In genomic region chr4:37429906-37430305, GRCh38 we compare ENCODE assay signal across 16 cellular contexts.
DNase-seq lines count a peak whose midpoint lies in the region; TF ChIP-seq lines count a peak whose summit lies in the region.
"Had no signal": no experiment of that assay in that cellular context is flagged by ENCODE, and none has a peak within 500 bp of the region (broad histone marks: within the 10 kb centered on the region; RNA-seq: fewer than 3 reads in every experiment).

No MANE protein-coding gene starts in this region.

- H2AFZ ChIP-seq in Karpas-422 (ENCODE audit: low read length) (no peak overlapping the region), hepatocyte (no peak overlapping the region)
- H2AFZ ChIP-seq: GM23248 had no signal

- TF ChIP-seq CTCF in 22Rv1 (IDR thresholded peaks at IDR 0.05), result no peak
- TF ChIP-seq CTCF in hepatocyte (IDR thresholded peaks at IDR 0.05; ENCODE audit: poor library complexity), result no peak
- no peak for TF ChIP-seq CTCF in transverse colon (IDR thresholded peaks at IDR 0.05)

- H3K27me3 ChIP-seq in Karpas-422 (ENCODE audit: low read length) (no peaks in the 10 kb centered on the region), hepatocyte (no peaks in the 10 kb centered on the region), transverse colon (no peaks in the 10 kb centered on the region), SJCRH30 (no peaks in the 10 kb centered on the region)

- H3K36me3 ChIP-seq in Karpas-422 (ENCODE audit: insufficient read depth, low read length), result no peaks in the 10 kb centered on the region
- H3K36me3 ChIP-seq in hepatocyte (replicated peaks; ENCODE audit: insufficient read depth, low read depth), result no peaks in the 10 kb centered on the region
- no peaks in the 10 kb centered on the region for H3K36me3 ChIP-seq in transverse colon
- H3K36me3 ChIP-seq in SJCRH30, result no peaks in the 10 kb centered on the region

- in situ Hi-C loops in transverse colon (cut with MboI; ENCODE audit: low pct_ligation_motif_present in 1 of 4, low pct_unique_long_range_greater_than_20kb in 1 of 4, low sequenced_read_pairs in 3 of 4), result no loop called here

- H3K9ac ChIP-seq in Karpas-422 (ENCODE audit: low read length), result no peak overlapping the region
- H3K9ac ChIP-seq: GM23248 had no signal

- H3K9me2 ChIP-seq in Karpas-422 (replicated peaks; ENCODE audit: insufficient read depth, low read length) (no peaks in the 10 kb centered on the region), hepatocyte (replicated peaks; ENCODE audit: insufficient read depth) (no peaks in the 10 kb centered on the region)

- TF ChIP-seq EP300 in transverse colon (IDR thresholded peaks at IDR 0.05; ENCODE audit: low read depth), result no peak

- no peaks in the 10 kb centered on the region for H3K9me3 ChIP-seq in Karpas-422 (ENCODE audit: low read length)
- no peaks in the 10 kb centered on the region for H3K9me3 ChIP-seq in hepatocyte (ENCODE audit: low read depth)
- no peaks in the 10 kb centered on the region for H3K9me3 ChIP-seq in transverse colon
- H3K9me3 ChIP-seq in SJCRH30 (replicated peaks), result no peaks in the 10 kb centered on the region

- peak overlapping the region; percentile 85 for H3K27ac ChIP-seq in 22Rv1
- H3K27ac ChIP-seq in Karpas-422 (ENCODE audit: low read length), result no peak overlapping the region
- H3K27ac ChIP-seq in hepatocyte, result peak overlapping the region; percentile 92
- peak overlapping the region; percentile 77 to 84 (median 81) for H3K27ac ChIP-seq in transverse colon
- H3K27ac ChIP-seq in SJCRH30, result no peak overlapping the region
- H3K27ac ChIP-seq: GM23248 had no signal

- H3K79me2 ChIP-seq in Karpas-422 (ENCODE audit: low read length), result no peaks in the 10 kb centered on the region
- no peaks in the 10 kb centered on the region for H3K79me2 ChIP-seq in hepatocyte

- H3K4me3 ChIP-seq in Karpas-422 (ENCODE audit: low read length), result no peak overlapping the region
- no peak overlapping the region for H3K4me3 ChIP-seq in hepatocyte
- no peak overlapping the region for H3K4me3 ChIP-seq in transverse colon
- H3K4me3 ChIP-seq in SJCRH30, result no peak overlapping the region
- H3K4me3 ChIP-seq: GM23248 had no signal

- DNase-seq in Karpas-422, result peak; percentile 11
- DNase-seq in hepatocyte (ENCODE audit: low spot score), result no peak
- no peak for DNase-seq in transverse colon
- DNase-seq in SJCRH30, result no peak
- DNase-seq in NCI-H146 treated with DMSO at 0.1 percent for 48 hours (lab: John Stamatoyannopoulos, UW; ENCODE audit: unreplicated experiment), result no peak
- DNase-seq in NCI-H2081 treated with DMSO at 0.1 percent for 48 hours (lab: John Stamatoyannopoulos, UW), result no peak
- DNase-seq: C1 segment of cervical spinal cord; Calu3; CD4-positive, alpha-beta T cell; DMS 273 treated with DMSO at 0.1 percent for 48 hours; DMS79 treated with DMSO at 0.1 percent for 48 hours; EL; GM23248; IMR-90; KBM-7 had no signal

- intact Hi-C loops in transverse colon (cut with DNase I; ENCODE audit: low total_unique reads), result no loop called here

- H4K20me1 ChIP-seq in Karpas-422 (ENCODE audit: insufficient read depth, low read depth, low read length), result no peaks in the 10 kb centered on the region
- no peaks in the 10 kb centered on the region for H4K20me1 ChIP-seq in hepatocyte (ENCODE audit: insufficient read depth, poor library complexity, severe bottlenecking)

- H3K4me1 ChIP-seq in Karpas-422 (ENCODE audit: low read length) (no peaks in the 10 kb centered on the region), hepatocyte (ENCODE audit: insufficient read depth) (peaks cover 11% of the 10 kb centered on the region), transverse colon (peaks cover 0 to 31% (median 13%) of the 10 kb centered on the region in 4 donors), SJCRH30 (peaks cover 9% of the 10 kb centered on the region)

- no peak overlapping the region for H3K4me2 ChIP-seq in Karpas-422 (ENCODE audit: low read depth, low read length, poor library complexity, severe bottlenecking)
- no peak overlapping the region for H3K4me2 ChIP-seq in hepatocyte

- no peak for TF ChIP-seq POLR2A in transverse colon (IDR thresholded peaks at IDR 0.05)

Comparison
In these comparisons a context has a peak if more than half of its experiments do, and no peak if none do; other contexts are left out.
1. H3K27ac ChIP-seq: peak in 22Rv1 (single experiment), hepatocyte (single experiment) and transverse colon (4 of 4); none in Karpas-422 (single experiment) and SJCRH30 (single experiment).